26 cellular contexts compared by ENCODE assay signal in the genomic region with DNA sequence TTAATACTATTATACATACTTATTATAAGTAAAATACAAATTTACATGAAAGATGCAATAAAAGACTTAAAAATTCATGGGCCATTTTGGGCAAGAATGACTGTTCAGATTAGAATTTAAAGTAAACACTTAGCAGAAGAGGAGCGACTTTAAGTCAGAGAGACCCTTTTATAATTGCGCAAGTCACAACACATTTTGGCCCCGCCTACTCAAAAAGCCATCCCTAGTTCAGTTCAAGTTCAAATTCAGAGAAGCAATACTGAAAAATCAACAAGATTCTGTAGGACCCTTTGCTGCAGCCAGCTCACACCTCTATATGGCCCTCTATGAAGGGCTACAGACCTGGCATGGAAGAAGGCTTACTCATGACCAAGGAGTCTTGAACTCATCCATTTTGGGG.
"Had no signal": no experiment of that assay in that cellular context is flagged by ENCODE, and none has a peak within 500 bp of the region (broad histone marks: within the 10 kb centered on the region; RNA-seq: fewer than 3 reads in every experiment).

No MANE protein-coding gene starts in this region.

- H3K27ac ChIP-seq: colonic mucosa, epithelial cell of prostate, esophagus squamous epithelium, gastrocnemius medialis, heart right ventricle, left lung, lower lobe of right lung had no signal

- H3K36me3 ChIP-seq: colonic mucosa, esophagus squamous epithelium, gastrocnemius medialis, left lung, lower lobe of right lung had no signal

- H3K9me3 ChIP-seq: colonic mucosa, esophagus squamous epithelium, gastrocnemius medialis, heart right ventricle, left lung, lower lobe of right lung, mucosa of descending colon had no signal

- H3K27me3 ChIP-seq: colonic mucosa, esophagus squamous epithelium, gastrocnemius medialis, heart right ventricle, left lung had no signal

- ATAC-seq: effector memory CD8-positive, alpha-beta T cell; esophagus mucosa; gastrocnemius medialis; heart right ventricle; left cardiac atrium; left lung; left ventricle myocardium superior; lower lobe of right lung; mucosa of descending colon had no signal

- DNase-seq: colonic mucosa; cortex of kidney; effector CD8-positive, alpha-beta T cell; effector memory CD8-positive, alpha-beta T cell; endodermal cell; erythroblast; esophagus squamous epithelium; foreskin fibroblast; foreskin melanocyte; gastrocnemius medialis; glutamatergic neuron; head of caudate nucleus; heart right ventricle; hippocampal formation; left cardiac atrium; left lung; left ventricle myocardium superior; lower lobe of right lung; mesenchymal stem cell; mucosa of descending colon; naive B cell had no signal

- FAIRE-seq: endometrium, islet of Langerhans, keratinocyte had no signal

- H3K4me3 ChIP-seq: colonic mucosa, esophagus squamous epithelium, gastrocnemius medialis, heart right ventricle, left lung, lower lobe of right lung, mucosa of descending colon had no signal
